19 cellular contexts compared by ENCODE assay signal in the genomic region with DNA sequence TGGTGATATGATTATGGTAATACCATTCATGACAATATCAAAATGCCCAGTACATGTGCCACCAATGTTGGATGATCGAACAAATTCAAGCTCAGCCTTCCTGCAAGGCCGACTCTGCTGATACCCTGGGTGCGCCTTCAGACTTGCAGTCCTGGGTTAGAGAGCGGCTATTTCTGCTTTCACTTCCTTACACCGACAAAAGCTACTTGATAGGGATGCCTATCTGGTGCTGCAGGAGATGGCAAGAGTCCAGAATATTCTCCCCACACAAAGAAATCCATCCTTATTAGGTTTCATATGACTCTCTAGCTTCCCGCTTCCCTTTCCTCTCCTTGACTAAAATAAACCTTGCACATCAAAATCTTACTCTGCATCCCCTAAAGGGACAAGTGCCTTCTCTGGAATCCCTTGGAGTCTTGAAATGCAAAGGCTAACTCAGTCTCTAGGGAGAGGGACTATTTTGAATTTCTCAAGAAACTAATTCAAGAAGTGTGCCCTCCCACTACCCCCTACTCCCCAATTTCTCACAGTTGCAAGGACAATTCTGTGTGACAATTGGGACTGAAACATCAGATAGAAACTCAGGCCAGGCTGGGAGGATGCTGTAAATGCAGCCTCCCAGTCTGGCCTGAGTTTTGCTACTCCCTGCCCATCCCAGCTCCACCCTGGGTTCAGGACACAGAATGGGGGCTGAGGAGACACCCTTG.
A peak's percentile ranks its signal among the peaks of the same experiment; 100 is the strongest.
DNase-seq lines count a peak whose midpoint lies in the region; ATAC-seq, FAIRE-seq and TF ChIP-seq lines count a peak whose summit lies in the region.
"Had no signal": no experiment of that assay in that cellular context is flagged by ENCODE, and none has a peak within 500 bp of the region (broad histone marks: within the 10 kb centered on the region; RNA-seq: fewer than 3 reads in every experiment).

No MANE protein-coding gene starts in this region.

- H3K4me1 ChIP-seq in A549: peaks cover 34% of the 10 kb centered on the region
- H3K4me1 ChIP-seq: gastrocnemius medialis, pancreas had no signal

- over 99% methylated on average over 5 of the region's 6 CpGs for WGBS in A549 (ENCODE audit: missing lambda C conversion rate)

- DNase-seq in A549 (ENCODE audit: low read depth in 1 of 2, low spot score in 1 of 2) (no peak), RPMI7951 (ENCODE audit: low read depth) (peak; percentile 42), foreskin melanocyte (peak; percentile 39), GM12892 (ENCODE audit: insufficient read length) (no peak), GOT3 (lab: John Stamatoyannopoulos, UW) (no peak), GM10248 (ENCODE audit: extremely low spot score) (no peak)
- DNase-seq in activated CD4-positive, alpha-beta T cell treated with anti-CD3 and anti-CD28 coated beads, Interleukin-2, amount 50 U/mL, for 48 hours: no peak
- DNase-seq: activated CD4-positive, CD25-positive, alpha-beta regulatory T cell treated with anti-CD3 and anti-CD28 coated beads, Interleukin-2, amount 50 U/mL, for 72 hours; activated naive CD4-positive, alpha-beta T cell treated with anti-CD3 and anti-CD28 coated beads, Interleukin-2, amount 50 U/mL, for 16 hours; gastrocnemius medialis; islet precursor cell; Kasumi-1; NCI-H187 treated with DMSO at 0.1 percent for 48 hours; NCI-H82; pancreas; SW 1271 had no signal

- no peak overlapping the region for H3K4me2 ChIP-seq in A549

- TF ChIP-seq POLR2A in A549 (IDR thresholded peaks at IDR 0.05; ENCODE audit: low read length) (no peak), GM12892 (IDR thresholded peaks at IDR 0.05; ENCODE audit: low read depth, low read length) (no peak)

- ATAC-seq in A549 (no peak), GM18868 (IDR thresholded peaks at IDR 0.05; ENCODE audit: unreplicated experiment) (peak; percentile 74)
- ATAC-seq: gastrocnemius medialis had no signal

- no peak for FAIRE-seq in A549 (lab: Jason Lieb, UNC)
- no peak for FAIRE-seq in GM12892 (lab: Jason Lieb, UNC)
- FAIRE-seq: pancreas had no signal

- no peak overlapping the region for H3K4me3 ChIP-seq in A549
- H3K4me3 ChIP-seq: cardiac muscle cell, gastrocnemius medialis, pancreas had no signal

- no peak for TF ChIP-seq EP300 in A549 (IDR thresholded peaks at IDR 0.05)

- POLR2A ChIA-PET in A549 (lab: Yijun Ruan, JAX) (no interaction called here), GM10248 (lab: Yijun Ruan, JAX) (no interaction called here)

- CTCF ChIA-PET in A549 (lab: Yijun Ruan, JAX): interaction anchor here (0.6 to 1.3 kb wide), 2 partner anchors 8 to 104 kb away, joined by 3 to 4 read pairs; no protein-coding TSS in a partner anchor
- CTCF ChIA-PET in GM10248 (lab: Yijun Ruan, JAX): interaction anchor here (1.1 to 2.2 kb wide), 4 partner anchors 9 to 39 kb away, joined by 3 to 9 read pairs (median 6); no protein-coding TSS in a partner anchor

- peak overlapping the region; percentile 44 to 75; a peak in 5 of 6 replicates for H3K27ac ChIP-seq in A549
- H3K27ac ChIP-seq: cardiac muscle cell, gastrocnemius medialis, HL-60, pancreas had no signal

- no peak for TF ChIP-seq CTCF in A549 (IDR thresholded peaks at IDR 0.05)
- TF ChIP-seq CTCF in GM10248 (IDR thresholded peaks at IDR 0.05; ENCODE audit: control extremely low read depth, extremely low read depth, low read depth, missing control alignments): no peak

- H3K9me3 ChIP-seq in A549: no peaks in the 10 kb centered on the region
- H3K9me3 ChIP-seq: gastrocnemius medialis, pancreas had no signal

- TF ChIP-seq RAD21 in A549 (conservative IDR thresholded peaks at IDR 0.05 in 1 of 2, IDR thresholded peaks at IDR 0.05 in 1 of 2): no peak

TF ChIP-seq in A549, 52 proteins besides CTCF, POLR2A, EP300 and RAD21:
- no peak for TF ChIP-seq MYC (IDR thresholded peaks at IDR 0.05; ENCODE audit: borderline replicate concordance, low read length)
- no peak for TF ChIP-seq NR3C1 (IDR thresholded peaks at IDR 0.05)
- TF ChIP-seq RARB (CRISPR knock-in tag; IDR thresholded peaks at IDR 0.05): no peak
- TF ChIP-seq ZFP36 (IDR thresholded peaks at IDR 0.05; ENCODE audit: borderline replicate concordance, partially characterized antibody): no peak
- TF ChIP-seq TFCP2L1 (CRISPR knock-in tag; IDR thresholded peaks at IDR 0.05): no peak
- no peak for TF ChIP-seq EHMT2 (IDR thresholded peaks at IDR 0.05; ENCODE audit: low read depth)
- TF ChIP-seq, protein P1, sequence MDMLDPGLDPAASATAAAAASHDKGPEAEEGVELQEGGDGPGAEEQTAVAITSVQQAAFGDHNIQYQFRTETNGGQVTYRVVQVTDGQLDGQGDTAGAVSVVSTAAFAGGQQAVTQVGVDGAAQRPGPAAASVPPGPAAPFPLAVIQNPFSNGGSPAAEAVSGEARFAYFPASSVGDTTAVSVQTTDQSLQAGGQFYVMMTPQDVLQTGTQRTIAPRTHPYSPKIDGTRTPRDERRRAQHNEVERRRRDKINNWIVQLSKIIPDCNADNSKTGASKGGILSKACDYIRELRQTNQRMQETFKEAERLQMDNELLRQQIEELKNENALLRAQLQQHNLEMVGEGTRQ (IDR thresholded peaks at IDR 0.05): no peak
- TF ChIP-seq SREBF2 (IDR thresholded peaks at IDR 0.05): no peak

Comparison
In these comparisons a context has a peak if more than half of its experiments do, and no peak if none do; other contexts are left out.
1. DNase-seq: peak in RPMI7951 (single experiment) and foreskin melanocyte (single experiment); none in A549 (0 of 2), activated CD4-positive, alpha-beta T cell treated with anti-CD3 and anti-CD28 coated beads, Interleukin-2, amount 50 U/mL, for 48 hours (0 of 2), GM12892 (single experiment), GOT3 (single experiment) and GM10248 (single experiment).